Comparison of ENCODE assay signal across 1 cellular context in the genomic region with DNA sequence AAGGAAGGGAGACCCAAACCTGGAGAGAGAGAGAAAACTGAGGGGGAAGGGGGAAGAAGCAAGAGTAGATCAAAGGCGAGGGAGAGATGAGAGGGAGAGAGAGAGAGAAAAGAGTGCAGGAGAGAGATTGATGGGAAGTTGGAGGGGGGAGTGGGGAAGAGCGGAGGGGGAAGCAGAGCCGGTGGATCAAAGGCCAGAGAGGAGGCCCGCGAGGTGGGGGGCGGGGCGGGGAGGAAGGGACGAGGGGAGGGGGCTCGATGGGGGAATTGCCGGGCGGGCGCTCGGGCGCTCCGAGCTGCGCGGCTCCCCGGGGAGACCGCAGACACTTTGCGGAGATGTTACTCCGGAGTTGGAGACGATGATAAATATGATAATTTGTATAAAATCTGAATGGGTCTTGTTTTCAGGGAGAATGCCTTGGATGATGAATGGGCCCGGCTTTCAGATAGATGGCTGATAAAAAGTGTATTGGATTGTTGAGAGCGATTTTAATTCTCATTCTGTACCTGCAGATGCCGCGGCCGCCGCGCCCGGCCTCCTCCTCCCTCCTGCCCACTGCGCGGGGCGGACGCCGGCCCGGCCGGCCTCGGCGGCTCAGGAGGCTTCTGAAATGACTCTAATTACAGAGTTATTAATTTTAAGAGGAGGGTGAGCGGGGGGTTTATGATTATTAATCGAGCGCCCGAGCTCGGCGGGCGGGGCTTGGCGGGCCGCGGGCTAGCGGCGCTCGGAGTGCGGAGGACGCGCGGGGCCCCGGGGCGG.
A peak's percentile ranks its signal among the peaks of the same experiment; 100 is the strongest.
TF ChIP-seq lines count a peak whose summit lies in the region.

No MANE protein-coding gene starts in this region.

TF ChIP-seq in HEK293, 187 proteins besides CTCF, POLR2A, EP300 and RAD21 (continued from another document):
- TF ChIP-seq, protein P1, sequence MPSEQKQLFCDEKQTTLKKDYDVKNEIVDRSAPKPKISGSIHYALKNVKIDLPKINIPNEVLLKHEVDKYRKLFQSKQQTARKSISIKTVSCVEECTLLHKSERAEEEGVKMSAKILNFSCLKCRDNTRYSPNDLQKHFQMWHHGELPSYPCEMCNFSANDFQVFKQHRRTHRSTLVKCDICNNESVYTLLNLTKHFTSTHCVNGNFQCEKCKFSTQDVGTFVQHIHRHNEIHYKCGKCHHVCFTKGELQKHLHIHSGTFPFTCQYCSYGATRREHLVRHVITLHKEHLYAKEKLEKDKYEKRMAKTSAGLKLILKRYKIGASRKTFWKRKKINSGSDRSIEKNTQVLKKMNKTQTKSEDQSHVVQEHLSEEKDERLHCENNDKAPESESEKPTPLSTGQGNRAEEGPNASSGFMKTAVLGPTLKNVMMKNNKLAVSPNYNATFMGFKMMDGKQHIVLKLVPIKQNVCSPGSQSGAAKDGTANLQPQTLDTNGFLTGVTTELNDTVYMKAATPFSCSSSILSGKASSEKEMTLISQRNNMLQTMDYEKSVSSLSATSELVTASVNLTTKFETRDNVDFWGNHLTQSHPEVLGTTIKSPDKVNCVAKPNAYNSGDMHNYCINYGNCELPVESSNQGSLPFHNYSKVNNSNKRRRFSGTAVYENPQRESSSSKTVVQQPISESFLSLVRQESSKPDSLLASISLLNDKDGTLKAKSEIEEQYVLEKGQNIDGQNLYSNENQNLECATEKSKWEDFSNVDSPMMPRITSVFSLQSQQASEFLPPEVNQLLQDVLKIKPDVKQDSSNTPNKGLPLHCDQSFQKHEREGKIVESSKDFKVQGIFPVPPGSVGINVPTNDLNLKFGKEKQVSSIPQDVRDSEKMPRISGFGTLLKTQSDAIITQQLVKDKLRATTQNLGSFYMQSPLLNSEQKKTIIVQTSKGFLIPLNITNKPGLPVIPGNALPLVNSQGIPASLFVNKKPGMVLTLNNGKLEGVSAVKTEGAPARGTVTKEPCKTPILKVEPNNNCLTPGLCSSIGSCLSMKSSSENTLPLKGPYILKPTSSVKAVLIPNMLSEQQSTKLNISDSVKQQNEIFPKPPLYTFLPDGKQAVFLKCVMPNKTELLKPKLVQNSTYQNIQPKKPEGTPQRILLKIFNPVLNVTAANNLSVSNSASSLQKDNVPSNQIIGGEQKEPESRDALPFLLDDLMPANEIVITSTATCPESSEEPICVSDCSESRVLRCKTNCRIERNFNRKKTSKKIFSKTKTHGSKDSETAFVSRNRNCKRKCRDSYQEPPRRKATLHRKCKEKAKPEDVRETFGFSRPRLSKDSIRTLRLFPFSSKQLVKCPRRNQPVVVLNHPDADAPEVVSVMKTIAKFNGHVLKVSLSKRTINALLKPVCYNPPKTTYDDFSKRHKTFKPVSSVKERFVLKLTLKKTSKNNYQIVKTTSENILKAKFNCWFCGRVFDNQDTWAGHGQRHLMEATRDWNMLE (tag by site-specific recombination; conservative IDR thresholded peaks at IDR 0.05; ENCODE audit: low read depth), result no peak
- TF ChIP-seq ZNF302 (tag by site-specific recombination; IDR thresholded peaks at IDR 0.05; ENCODE audit: low read depth) (no peak), TCF7L2 (IDR thresholded peaks at IDR 0.05; ENCODE audit: borderline replicate concordance, low read depth, low read length) (peak; percentile 69), ZNF341 (tag by site-specific recombination; IDR thresholded peaks at IDR 0.05; ENCODE audit: low read depth) (0 out of 2 replicates have a peak, but pooled peaks have one; percentile 51)
